23 cellular contexts compared by ENCODE assay signal in genomic region chr14:103232831-103233319, GRCh38.
DNase-seq lines count a peak whose midpoint lies in the region; ATAC-seq, FAIRE-seq and TF ChIP-seq lines count a peak whose summit lies in the region.
"Had no signal": no experiment of that assay in that cellular context is flagged by ENCODE, and none has a peak within 500 bp of the region (broad histone marks: within the 10 kb centered on the region; RNA-seq: fewer than 3 reads in every experiment).

No MANE protein-coding gene starts in this region.

- H3K27me3 Mint-ChIP-seq in stimulated activated naive B cell treated with anti-CD40 and anti-IgM and Interleukin-4, amounts not matched to agents 10 μg/mL and 1 μg/mL and 100 μg/mL, for 72 hours: peaks cover 46 to 53% of the 10 kb centered on the region in 2 donors

- H3K36me3 Mint-ChIP-seq in stimulated activated naive B cell treated with anti-CD40 and anti-IgM and Interleukin-4, amounts not matched to agents 10 μg/mL and 1 μg/mL and 100 μg/mL, for 72 hours: peaks cover 0 to 2% of the 10 kb centered on the region in 2 donors
- H3K36me3 Mint-ChIP-seq: CD8-positive, alpha-beta memory T cell; immature natural killer cell had no signal

- 84% methylated on average over 7 of the region's 16 CpGs for WGBS in A549 (ENCODE audit: missing lambda C conversion rate)

- H3K27me3 ChIP-seq in SJCRH30 (peaks cover 12% of the 10 kb centered on the region; the same call in 1 of the 2 replicates), breast epithelium (no peaks in the 10 kb centered on the region)
- H3K27me3 ChIP-seq: right lobe of liver, upper lobe of left lung had no signal

- no peak overlapping the region for H3K27ac Mint-ChIP-seq in stimulated activated naive B cell treated with anti-CD40 and anti-IgM and Interleukin-4, amounts not matched to agents 10 μg/mL and 1 μg/mL and 100 μg/mL, for 72 hours
- H3K27ac Mint-ChIP-seq: CD8-positive, alpha-beta memory T cell; immature natural killer cell had no signal

- no peak overlapping the region for H3K4me3 Mint-ChIP-seq in stimulated activated naive B cell treated with anti-CD40 and anti-IgM and Interleukin-4, amounts not matched to agents 10 μg/mL and 1 μg/mL and 100 μg/mL, for 72 hours
- H3K4me3 Mint-ChIP-seq: CD8-positive, alpha-beta memory T cell; immature natural killer cell had no signal

- H3K27ac ChIP-seq in A549 (peak overlapping the region; percentile 78 to 87), SJCRH30 (no peak overlapping the region), breast epithelium (no peak overlapping the region)
- H3K27ac ChIP-seq: right lobe of liver, stomach, upper lobe of left lung had no signal

- no peak overlapping the region for H3K4me3 ChIP-seq in A549
- H3K4me3 ChIP-seq in SJCRH30: no peak overlapping the region
- H3K4me3 ChIP-seq in breast epithelium: no peak overlapping the region
- H3K4me3 ChIP-seq: right lobe of liver, stomach, upper lobe of left lung had no signal

- POLR2A ChIA-PET in A549 (lab: Yijun Ruan, JAX): no interaction called here

- no peak for TF ChIP-seq RAD21 in A549 (conservative IDR thresholded peaks at IDR 0.05 in 1 of 2, IDR thresholded peaks at IDR 0.05 in 1 of 2)

- intact Hi-C loops in breast epithelium (cut with DNase I; ENCODE audit: low total_unique reads): no loop called here

- DNase-seq in A549 (ENCODE audit: low read depth in 1 of 2, low spot score in 1 of 2) (no peak), GM10266 (ENCODE audit: extremely low spot score) (peak; percentile 5), NCI-H2107 (lab: John Stamatoyannopoulos, UW) (peak; percentile 87), SJCRH30 (peak; percentile 50 to 64), breast epithelium (ENCODE audit: low spot score in 2 of 2) (no peak)
- DNase-seq in activated CD4-positive, alpha-beta T cell treated with anti-CD3 and anti-CD28 coated beads, Interleukin-2, amount 50 U/mL, for 48 hours: no peak
- no peak for DNase-seq in stimulated activated naive B cell treated with anti-CD40 and anti-IgM and Interleukin-4, amounts not matched to agents 10 μg/mL and 1 μg/mL and 100 μg/mL, for 72 hours
- DNase-seq: activated CD4-positive, alpha-beta T cell treated with anti-CD3 and anti-CD28 coated beads, Interleukin-2, amount 50 U/mL, for 1 hour; activated naive CD4-positive, alpha-beta T cell treated with Interleukin-2 at 50 U/mL for 16 hours; activated T-cell treated with anti-CD3 and anti-CD28 coated beads for 4 hours; anterior cingulate cortex; CD8-positive, alpha-beta memory T cell; GF-D8; head of caudate nucleus; immature natural killer cell; NCI-H187; NK-92 treated with Interleukin-12 subunit alpha and Interleukin-12 subunit beta, amount 100 ng/mL, for 24 hours; occipital lobe; right lobe of liver; stomach; SW 1271 had no signal

- FAIRE-seq in A549 (lab: Jason Lieb, UNC): no peak

- peaks cover 5 to 8% of the 10 kb centered on the region in 2 donors for H3K9me3 Mint-ChIP-seq in stimulated activated naive B cell treated with anti-CD40 and anti-IgM and Interleukin-4, amounts not matched to agents 10 μg/mL and 1 μg/mL and 100 μg/mL, for 72 hours

- H3K9me3 ChIP-seq in A549 (no peaks in the 10 kb centered on the region), SJCRH30 (replicated peaks) (peaks cover under 1% of the 10 kb centered on the region), breast epithelium (no peaks in the 10 kb centered on the region)
- H3K9me3 ChIP-seq: right lobe of liver, upper lobe of left lung had no signal

- TF ChIP-seq POLR2A in A549 (IDR thresholded peaks at IDR 0.05; ENCODE audit: low read length): no peak
- TF ChIP-seq POLR2A in breast epithelium (IDR thresholded peaks at IDR 0.05): no peak

- TF ChIP-seq EP300 in A549 (IDR thresholded peaks at IDR 0.05): no peak

- no peaks in the 10 kb centered on the region for H3K4me1 Mint-ChIP-seq in stimulated activated naive B cell treated with anti-CD40 and anti-IgM and Interleukin-4, amounts not matched to agents 10 μg/mL and 1 μg/mL and 100 μg/mL, for 72 hours
- H3K4me1 Mint-ChIP-seq: CD8-positive, alpha-beta memory T cell; immature natural killer cell had no signal

- TF ChIP-seq CTCF in A549 (IDR thresholded peaks at IDR 0.05) (no peak), GM10266 (IDR thresholded peaks at IDR 0.05; ENCODE audit: control insufficient read depth, insufficient read depth, low read depth, missing control alignments) (no peak), breast epithelium (IDR thresholded peaks at IDR 0.05) (no peak)

- H3K4me2 ChIP-seq in A549: peak overlapping the region; percentile 71

- ATAC-seq in A549 (peak in 1 of 2 experiments; percentile 35; a peak in 4 of 6 replicates), GM19328 (IDR thresholded peaks at IDR 0.05; ENCODE audit: unreplicated experiment) (no peak)
- no peak for ATAC-seq in stimulated activated naive B cell treated with anti-CD40 and anti-IgM and Interleukin-4, amounts not matched to agents 10 μg/mL and 1 μg/mL and 100 μg/mL, for 72 hours (replicated peaks)

- H3K4me1 ChIP-seq in A549: peaks cover 22% of the 10 kb centered on the region
- peaks cover 5% of the 10 kb centered on the region; the same call in 1 of the 2 replicates for H3K4me1 ChIP-seq in SJCRH30
- H3K4me1 ChIP-seq in breast epithelium: no peaks in the 10 kb centered on the region
- H3K4me1 ChIP-seq: right lobe of liver had no signal

- CTCF ChIA-PET in A549 (lab: Yijun Ruan, JAX): interaction anchor here (1.2 to 2.2 kb wide), 3 partner anchors 14 to 128 kb away, joined by 3 to 6 read pairs (median 3); no protein-coding TSS in a partner anchor

- H3K36me3 ChIP-seq in SJCRH30: no peaks in the 10 kb centered on the region
- H3K36me3 ChIP-seq in breast epithelium: no peaks in the 10 kb centered on the region
- H3K36me3 ChIP-seq: right lobe of liver, stomach, upper lobe of left lung had no signal

TF ChIP-seq in A549, 52 proteins besides CTCF, POLR2A, EP300 and RAD21:
- no peak for TF ChIP-seq CHD4 (IDR thresholded peaks at IDR 0.05; ENCODE audit: borderline replicate concordance)
- no peak for TF ChIP-seq ZNF302 (CRISPR knock-in tag; IDR thresholded peaks at IDR 0.05)
- no peak for TF ChIP-seq FOXS1 (CRISPR knock-in tag; IDR thresholded peaks at IDR 0.05)
- TF ChIP-seq JUN (IDR thresholded peaks at IDR 0.05): no peak
- no peak for TF ChIP-seq SREBF2 (IDR thresholded peaks at IDR 0.05)
- TF ChIP-seq CBX8 (IDR thresholded peaks at IDR 0.05): no peak
- no peak for TF ChIP-seq MAX (IDR thresholded peaks at IDR 0.05)
- TF ChIP-seq RFX5 (IDR thresholded peaks at IDR 0.05): no peak
- no peak for TF ChIP-seq FOSB (CRISPR knock-in tag; IDR thresholded peaks at IDR 0.05)
- TF ChIP-seq CEBPB (IDR thresholded peaks at IDR 0.05): no peak
- no peak for TF ChIP-seq HES2 (IDR thresholded peaks at IDR 0.05)
- no peak for TF ChIP-seq NR3C1 (IDR thresholded peaks at IDR 0.05)
- TF ChIP-seq NFE2L2 (conservative IDR thresholded peaks at IDR 0.05; ENCODE audit: low read length): no peak
- no peak for TF ChIP-seq MAZ (IDR thresholded peaks at IDR 0.05; ENCODE audit: borderline replicate concordance, low read depth, low read length)
- TF ChIP-seq SMC3 (IDR thresholded peaks at IDR 0.05): no peak
- no peak for TF ChIP-seq EHMT2 (IDR thresholded peaks at IDR 0.05; ENCODE audit: low read depth)
- TF ChIP-seq RARB (CRISPR knock-in tag; IDR thresholded peaks at IDR 0.05): no peak
- TF ChIP-seq EHF (CRISPR knock-in tag; IDR thresholded peaks at IDR 0.05): no peak
- TF ChIP-seq MAFK (IDR thresholded peaks at IDR 0.05; ENCODE audit: partially characterized antibody): no peak
TF ChIP-seq in A549: peak in this region for 0.

Comparison
In these comparisons a context has a peak if more than half of its experiments do, and no peak if none do; other contexts are left out.
1. DNase-seq: peak in GM10266 (single experiment), NCI-H2107 (single experiment) and SJCRH30 (2 of 2); none in A549 (0 of 2), breast epithelium (0 of 2), activated CD4-positive, alpha-beta T cell treated with anti-CD3 and anti-CD28 coated beads, Interleukin-2, amount 50 U/mL, for 48 hours (0 of 2) and stimulated activated naive B cell treated with anti-CD40 and anti-IgM and Interleukin-4, amounts not matched to agents 10 μg/mL and 1 μg/mL and 100 μg/mL, for 72 hours (single experiment).
2. H3K27ac ChIP-seq: peak in A549 (2 of 2); none in SJCRH30 (single experiment) and breast epithelium (0 of 2).